Comparison of ENCODE assay signal across 1 cellular context in genomic region chr4:87657525-87657924, GRCh38.
TF ChIP-seq lines count a peak whose summit lies in the region.

No MANE protein-coding gene starts in this region.

TF ChIP-seq in HepG2, 621 proteins besides CTCF, POLR2A, EP300 and RAD21 (continued from another document):
- TF ChIP-seq AGO1 (IDR thresholded peaks at IDR 0.05; ENCODE audit: low read depth, low read length, poor library complexity, severe bottlenecking): no peak
- TF ChIP-seq ZNF326 (CRISPR knock-in tag; IDR thresholded peaks at IDR 0.05; ENCODE audit: borderline replicate concordance): no peak
- TF ChIP-seq ZNF678 (CRISPR knock-in tag; IDR thresholded peaks at IDR 0.05): no peak
- peak; percentile 59 for TF ChIP-seq ATF7 (IDR thresholded peaks at IDR 0.05)
- TF ChIP-seq ATF7 (CRISPR knock-in tag; IDR thresholded peaks at IDR 0.05): no peak
- no peak for TF ChIP-seq UBTF (CRISPR knock-in tag; IDR thresholded peaks at IDR 0.05)
- peak; percentile 72 for TF ChIP-seq CREB1 (IDR thresholded peaks at IDR 0.05)
- TF ChIP-seq CREB1 (CRISPR knock-in tag; IDR thresholded peaks at IDR 0.05): no peak
- no peak for TF ChIP-seq CREB3 (CRISPR knock-in tag; IDR thresholded peaks at IDR 0.05)
- TF ChIP-seq ZNF570 (CRISPR knock-in tag; IDR thresholded peaks at IDR 0.05; ENCODE audit: borderline replicate concordance): no peak
- no peak for TF ChIP-seq NR2C2 (CRISPR knock-in tag; IDR thresholded peaks at IDR 0.05; ENCODE audit: borderline replicate concordance)
- no peak for TF ChIP-seq ZNF280D (CRISPR knock-in tag; IDR thresholded peaks at IDR 0.05)
- no peak for TF ChIP-seq FOXA3 (CRISPR knock-in tag; IDR thresholded peaks at IDR 0.05)
